Comparison of ENCODE assay signal across 1 cellular context in the genomic region with DNA sequence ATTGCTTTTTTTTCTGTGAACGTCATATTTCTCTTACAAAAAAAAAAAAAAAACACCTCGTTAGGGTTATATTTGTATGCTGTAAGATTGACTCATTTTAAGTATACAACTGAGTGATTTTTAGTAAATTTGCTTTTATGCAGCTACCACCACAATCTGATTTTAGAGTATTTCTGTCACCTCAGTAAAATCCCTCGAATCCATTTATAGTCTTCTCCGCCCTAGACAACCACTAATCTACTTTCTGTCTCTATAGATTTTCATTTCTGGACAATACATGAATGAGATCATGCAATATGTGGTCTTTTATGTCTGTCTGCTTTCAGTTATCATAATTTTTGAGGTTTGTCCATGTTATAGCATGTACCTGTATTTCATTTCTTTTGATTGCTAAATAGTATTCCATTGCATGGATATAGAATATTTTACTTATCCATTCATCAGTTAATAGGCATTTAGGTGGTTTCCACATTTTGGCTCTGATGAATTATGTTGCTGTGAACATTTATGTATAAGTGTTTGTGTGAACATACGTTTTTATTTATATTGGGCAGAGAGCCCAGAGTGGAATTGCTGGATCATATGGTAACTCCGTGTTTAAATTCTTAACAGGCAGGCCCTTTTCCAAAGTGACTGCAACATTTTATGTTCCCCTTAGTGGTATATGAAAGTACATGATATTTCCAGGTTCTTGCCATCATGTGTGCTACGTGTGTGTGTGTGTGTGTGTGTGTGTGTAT.
TF ChIP-seq lines count a peak whose summit lies in the region.

No MANE protein-coding gene starts in this region.

TF ChIP-seq in GM12878, 131 proteins besides CTCF, POLR2A, EP300 and RAD21 (continued from another document):
- TF ChIP-seq CREB1 (IDR thresholded peaks at IDR 0.05; ENCODE audit: low read depth) (no peak; the same call in 1 of the 2 replicates), ZZZ3 (IDR thresholded peaks at IDR 0.05; ENCODE audit: control insufficient read depth, insufficient read length, low read depth) (no peak), ZNF217 (IDR thresholded peaks at IDR 0.05) (no peak), NR2C2 (IDR thresholded peaks at IDR 0.05; ENCODE audit: borderline replicate concordance, control insufficient read depth, insufficient read length, low read depth) (no peak), YBX1 (IDR thresholded peaks at IDR 0.05) (no peak), IKZF1 (conservative IDR thresholded peaks at IDR 0.05) (no peak), SMAD5 (IDR thresholded peaks at IDR 0.05; ENCODE audit: low read depth) (no peak), SIN3A (IDR thresholded peaks at IDR 0.05; ENCODE audit: low read depth, low read length) (no peak), SUZ12 (IDR thresholded peaks at IDR 0.05; ENCODE audit: unreplicated experiment) (no peak), GABPA (IDR thresholded peaks at IDR 0.05; ENCODE audit: low read depth) (peak; percentile 30; the same call in 1 of the 2 replicates), HDAC6 (IDR thresholded peaks at IDR 0.05; ENCODE audit: unreplicated experiment) (no peak), FOS (IDR thresholded peaks at IDR 0.05; ENCODE audit: borderline replicate concordance, extremely low read depth, insufficient read length) (no peak), TARDBP (IDR thresholded peaks at IDR 0.05; ENCODE audit: borderline replicate concordance) (no peak), SREBF1 (IDR thresholded peaks at IDR 0.05; ENCODE audit: low read length) (no peak), ZNF207 (IDR thresholded peaks at IDR 0.05; ENCODE audit: borderline replicate concordance) (no peak), EZH2 (IDR thresholded peaks at IDR 0.05; ENCODE audit: borderline replicate concordance, control insufficient read depth, low read depth, low read length) (no peak), LARP7 (IDR thresholded peaks at IDR 0.05) (no peak), JUNB (IDR thresholded peaks at IDR 0.05) (peak; percentile 83), MTA2 (IDR thresholded peaks at IDR 0.05; ENCODE audit: low read depth) (no peak), SPI1 (IDR thresholded peaks at IDR 0.05; ENCODE audit: borderline replicate concordance, insufficient read depth, low read depth, low read length) (no peak), KDM1A (IDR thresholded peaks at IDR 0.05; ENCODE audit: borderline replicate concordance) (no peak), FOXK2 (IDR thresholded peaks at IDR 0.05) (no peak), JUND (IDR thresholded peaks at IDR 0.05; ENCODE audit: low read depth, low read length) (no peak), SRF (IDR thresholded peaks at IDR 0.05; ENCODE audit: low read depth in 2 of 2, low read length in 2 of 2) (no peak), MEF2A (IDR thresholded peaks at IDR 0.05; ENCODE audit: insufficient read depth, low read depth, low read length) (peak; percentile 90), SMC3 (IDR thresholded peaks at IDR 0.05; ENCODE audit: borderline replicate concordance, low read length) (no peak), POLR2AphosphoS2 (IDR thresholded peaks at IDR 0.05; ENCODE audit: low read depth, low read length) (no peak)
- TF ChIP-seq, protein P1, sequence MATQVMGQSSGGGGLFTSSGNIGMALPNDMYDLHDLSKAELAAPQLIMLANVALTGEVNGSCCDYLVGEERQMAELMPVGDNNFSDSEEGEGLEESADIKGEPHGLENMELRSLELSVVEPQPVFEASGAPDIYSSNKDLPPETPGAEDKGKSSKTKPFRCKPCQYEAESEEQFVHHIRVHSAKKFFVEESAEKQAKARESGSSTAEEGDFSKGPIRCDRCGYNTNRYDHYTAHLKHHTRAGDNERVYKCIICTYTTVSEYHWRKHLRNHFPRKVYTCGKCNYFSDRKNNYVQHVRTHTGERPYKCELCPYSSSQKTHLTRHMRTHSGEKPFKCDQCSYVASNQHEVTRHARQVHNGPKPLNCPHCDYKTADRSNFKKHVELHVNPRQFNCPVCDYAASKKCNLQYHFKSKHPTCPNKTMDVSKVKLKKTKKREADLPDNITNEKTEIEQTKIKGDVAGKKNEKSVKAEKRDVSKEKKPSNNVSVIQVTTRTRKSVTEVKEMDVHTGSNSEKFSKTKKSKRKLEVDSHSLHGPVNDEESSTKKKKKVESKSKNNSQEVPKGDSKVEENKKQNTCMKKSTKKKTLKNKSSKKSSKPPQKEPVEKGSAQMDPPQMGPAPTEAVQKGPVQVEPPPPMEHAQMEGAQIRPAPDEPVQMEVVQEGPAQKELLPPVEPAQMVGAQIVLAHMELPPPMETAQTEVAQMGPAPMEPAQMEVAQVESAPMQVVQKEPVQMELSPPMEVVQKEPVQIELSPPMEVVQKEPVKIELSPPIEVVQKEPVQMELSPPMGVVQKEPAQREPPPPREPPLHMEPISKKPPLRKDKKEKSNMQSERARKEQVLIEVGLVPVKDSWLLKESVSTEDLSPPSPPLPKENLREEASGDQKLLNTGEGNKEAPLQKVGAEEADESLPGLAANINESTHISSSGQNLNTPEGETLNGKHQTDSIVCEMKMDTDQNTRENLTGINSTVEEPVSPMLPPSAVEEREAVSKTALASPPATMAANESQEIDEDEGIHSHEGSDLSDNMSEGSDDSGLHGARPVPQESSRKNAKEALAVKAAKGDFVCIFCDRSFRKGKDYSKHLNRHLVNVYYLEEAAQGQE (IDR thresholded peaks at IDR 0.05; ENCODE audit: low read depth, low read length), result no peak
- TF ChIP-seq, protein P2, sequence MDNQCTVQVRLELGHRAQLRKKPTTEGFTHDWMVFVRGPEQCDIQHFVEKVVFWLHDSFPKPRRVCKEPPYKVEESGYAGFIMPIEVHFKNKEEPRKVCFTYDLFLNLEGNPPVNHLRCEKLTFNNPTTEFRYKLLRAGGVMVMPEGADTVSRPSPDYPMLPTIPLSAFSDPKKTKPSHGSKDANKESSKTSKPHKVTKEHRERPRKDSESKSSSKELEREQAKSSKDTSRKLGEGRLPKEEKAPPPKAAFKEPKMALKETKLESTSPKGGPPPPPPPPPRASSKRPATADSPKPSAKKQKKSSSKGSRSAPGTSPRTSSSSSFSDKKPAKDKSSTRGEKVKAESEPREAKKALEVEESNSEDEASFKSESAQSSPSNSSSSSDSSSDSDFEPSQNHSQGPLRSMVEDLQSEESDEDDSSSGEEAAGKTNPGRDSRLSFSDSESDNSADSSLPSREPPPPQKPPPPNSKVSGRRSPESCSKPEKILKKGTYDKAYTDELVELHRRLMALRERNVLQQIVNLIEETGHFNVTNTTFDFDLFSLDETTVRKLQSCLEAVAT (IDR thresholded peaks at IDR 0.05), result no peak
- TF ChIP-seq, protein P3, sequence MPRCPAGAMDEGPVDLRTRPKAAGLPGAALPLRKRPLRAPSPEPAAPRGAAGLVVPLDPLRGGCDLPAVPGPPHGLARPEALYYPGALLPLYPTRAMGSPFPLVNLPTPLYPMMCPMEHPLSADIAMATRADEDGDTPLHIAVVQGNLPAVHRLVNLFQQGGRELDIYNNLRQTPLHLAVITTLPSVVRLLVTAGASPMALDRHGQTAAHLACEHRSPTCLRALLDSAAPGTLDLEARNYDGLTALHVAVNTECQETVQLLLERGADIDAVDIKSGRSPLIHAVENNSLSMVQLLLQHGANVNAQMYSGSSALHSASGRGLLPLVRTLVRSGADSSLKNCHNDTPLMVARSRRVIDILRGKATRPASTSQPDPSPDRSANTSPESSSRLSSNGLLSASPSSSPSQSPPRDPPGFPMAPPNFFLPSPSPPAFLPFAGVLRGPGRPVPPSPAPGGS (IDR thresholded peaks at IDR 0.05; ENCODE audit: borderline replicate concordance, insufficient read depth, low read depth, low read length, poor library complexity, severe bottlenecking), result peak; percentile 64
- TF ChIP-seq, protein P4, sequence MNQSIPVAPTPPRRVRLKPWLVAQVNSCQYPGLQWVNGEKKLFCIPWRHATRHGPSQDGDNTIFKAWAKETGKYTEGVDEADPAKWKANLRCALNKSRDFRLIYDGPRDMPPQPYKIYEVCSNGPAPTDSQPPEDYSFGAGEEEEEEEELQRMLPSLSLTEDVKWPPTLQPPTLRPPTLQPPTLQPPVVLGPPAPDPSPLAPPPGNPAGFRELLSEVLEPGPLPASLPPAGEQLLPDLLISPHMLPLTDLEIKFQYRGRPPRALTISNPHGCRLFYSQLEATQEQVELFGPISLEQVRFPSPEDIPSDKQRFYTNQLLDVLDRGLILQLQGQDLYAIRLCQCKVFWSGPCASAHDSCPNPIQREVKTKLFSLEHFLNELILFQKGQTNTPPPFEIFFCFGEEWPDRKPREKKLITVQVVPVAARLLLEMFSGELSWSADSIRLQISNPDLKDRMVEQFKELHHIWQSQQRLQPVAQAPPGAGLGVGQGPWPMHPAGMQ (IDR thresholded peaks at IDR 0.05; ENCODE audit: borderline replicate concordance), result no peak
- TF ChIP-seq, protein P5, sequence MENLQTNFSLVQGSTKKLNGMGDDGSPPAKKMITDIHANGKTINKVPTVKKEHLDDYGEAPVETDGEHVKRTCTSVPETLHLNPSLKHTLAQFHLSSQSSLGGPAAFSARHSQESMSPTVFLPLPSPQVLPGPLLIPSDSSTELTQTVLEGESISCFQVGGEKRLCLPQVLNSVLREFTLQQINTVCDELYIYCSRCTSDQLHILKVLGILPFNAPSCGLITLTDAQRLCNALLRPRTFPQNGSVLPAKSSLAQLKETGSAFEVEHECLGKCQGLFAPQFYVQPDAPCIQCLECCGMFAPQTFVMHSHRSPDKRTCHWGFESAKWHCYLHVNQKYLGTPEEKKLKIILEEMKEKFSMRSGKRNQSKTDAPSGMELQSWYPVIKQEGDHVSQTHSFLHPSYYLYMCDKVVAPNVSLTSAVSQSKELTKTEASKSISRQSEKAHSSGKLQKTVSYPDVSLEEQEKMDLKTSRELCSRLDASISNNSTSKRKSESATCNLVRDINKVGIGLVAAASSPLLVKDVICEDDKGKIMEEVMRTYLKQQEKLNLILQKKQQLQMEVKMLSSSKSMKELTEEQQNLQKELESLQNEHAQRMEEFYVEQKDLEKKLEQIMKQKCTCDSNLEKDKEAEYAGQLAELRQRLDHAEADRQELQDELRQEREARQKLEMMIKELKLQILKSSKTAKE (IDR thresholded peaks at IDR 0.05; ENCODE audit: low read depth, poor library complexity, severe bottlenecking), result peak; percentile 32
- TF ChIP-seq, protein P6, sequence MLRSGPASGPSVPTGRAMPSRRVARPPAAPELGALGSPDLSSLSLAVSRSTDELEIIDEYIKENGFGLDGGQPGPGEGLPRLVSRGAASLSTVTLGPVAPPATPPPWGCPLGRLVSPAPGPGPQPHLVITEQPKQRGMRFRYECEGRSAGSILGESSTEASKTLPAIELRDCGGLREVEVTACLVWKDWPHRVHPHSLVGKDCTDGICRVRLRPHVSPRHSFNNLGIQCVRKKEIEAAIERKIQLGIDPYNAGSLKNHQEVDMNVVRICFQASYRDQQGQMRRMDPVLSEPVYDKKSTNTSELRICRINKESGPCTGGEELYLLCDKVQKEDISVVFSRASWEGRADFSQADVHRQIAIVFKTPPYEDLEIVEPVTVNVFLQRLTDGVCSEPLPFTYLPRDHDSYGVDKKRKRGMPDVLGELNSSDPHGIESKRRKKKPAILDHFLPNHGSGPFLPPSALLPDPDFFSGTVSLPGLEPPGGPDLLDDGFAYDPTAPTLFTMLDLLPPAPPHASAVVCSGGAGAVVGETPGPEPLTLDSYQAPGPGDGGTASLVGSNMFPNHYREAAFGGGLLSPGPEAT (IDR thresholded peaks at IDR 0.05; ENCODE audit: low read depth), result no peak
TF ChIP-seq in GM12878: peak in this region for 14.
